In genomic region chr11:33358150-33358831, GRCh38 we compare ENCODE assay signal across 1 cellular context.
TF ChIP-seq lines count a peak whose summit lies in the region.

No MANE protein-coding gene starts in this region.

TF ChIP-seq in HCT116, 20 proteins besides CTCF, POLR2A, EP300 and RAD21 (continued from another document):
- TF ChIP-seq EZH2phosphoT487 (IDR thresholded peaks at IDR 0.05; ENCODE audit: borderline replicate concordance) (no peak), CEBPB (IDR thresholded peaks at IDR 0.05; ENCODE audit: low read depth) (no peak), SP1 (IDR thresholded peaks at IDR 0.05; ENCODE audit: low read depth) (no peak), YY1 (IDR thresholded peaks at IDR 0.05; ENCODE audit: extremely low read depth, insufficient replicate concordance, low read depth, low read length) (no peak), ZNF274 (IDR thresholded peaks at IDR 0.05; ENCODE audit: low read depth, low read length) (no peak), FOSL1 (IDR thresholded peaks at IDR 0.05; ENCODE audit: low read depth) (no peak), REST (IDR thresholded peaks at IDR 0.05; ENCODE audit: low read depth) (no peak)
